8 cellular contexts compared by ENCODE assay signal in the genomic region with DNA sequence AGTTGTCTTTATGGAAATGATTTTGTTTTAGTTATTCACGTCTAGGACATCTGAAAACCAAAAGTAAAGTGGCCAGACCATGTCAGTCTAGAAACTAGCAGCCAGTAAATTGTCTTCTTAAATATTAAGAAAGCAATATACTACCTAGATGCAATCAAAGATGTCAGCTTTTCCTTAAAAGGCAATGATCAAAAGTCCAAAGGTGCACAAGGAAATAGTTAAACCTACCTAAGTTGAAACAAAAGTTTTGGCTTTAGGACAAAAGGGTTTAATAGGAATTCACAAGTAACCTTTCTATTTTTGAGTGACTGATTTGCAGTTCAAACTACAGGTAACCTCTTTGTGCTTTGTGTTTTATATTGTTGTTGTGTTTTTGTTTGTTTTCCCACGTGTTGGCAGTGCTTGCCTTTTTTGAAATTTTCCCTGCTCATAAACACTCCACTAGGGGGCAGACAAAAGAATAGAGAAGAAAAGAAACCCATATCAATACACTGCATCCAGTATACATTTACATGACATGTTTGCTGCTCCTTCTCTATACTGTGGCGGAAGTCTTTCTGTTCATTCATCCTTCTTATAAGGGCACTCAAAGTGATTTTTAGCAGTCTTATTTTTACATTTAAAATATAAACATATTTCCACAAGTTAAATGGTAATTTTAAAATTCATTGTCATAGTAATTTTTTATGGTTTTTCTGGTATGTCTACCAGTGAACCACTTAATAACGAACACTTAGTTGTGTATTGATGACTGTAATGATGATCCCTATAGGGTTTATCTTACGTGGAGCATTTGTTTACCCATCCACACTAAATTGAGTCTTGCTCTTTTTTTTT.
A peak's percentile ranks its signal among the peaks of the same experiment; 100 is the strongest.
DNase-seq lines count a peak whose midpoint lies in the region; ATAC-seq, FAIRE-seq and TF ChIP-seq lines count a peak whose summit lies in the region.

No MANE protein-coding gene starts in this region.

- no peaks in the 10 kb centered on the region for H3K9me2 ChIP-seq in GM23248 (ENCODE audit: insufficient read depth)

- peaks cover 7% of the 10 kb centered on the region for H3K4me1 Mint-ChIP-seq in activated CD4-positive, alpha-beta T cell treated with anti-CD3 and anti-CD28 coated beads, Interleukin-2, amount 10 ng/mL, durations not matched to agents 24 days and 14 days
- peaks cover 47% of the 10 kb centered on the region for H3K4me1 Mint-ChIP-seq in WTC11

- no peak for FAIRE-seq in HTR-8/SVneo (lab: Jason Lieb, UNC)

- whole genome bisulfite sequencing in GM23248 (ENCODE audit: low coverage in 1 of 2, low lambda C conversion rate in 2 of 2, missing lambda C conversion rate in 2 of 2), 2 experiments = 60 to 68% methylated on average over 5 of the region's 5 CpGs

- ATAC-seq in WTC11 = peak; percentile 64

- H2AFZ ChIP-seq in GM23248 = no peak overlapping the region

- H3K27ac ChIP-seq in GM23248 (no peak overlapping the region), tibial artery (peak overlapping the region; percentile 12 to 36)

- peaks cover 4% of the 10 kb centered on the region; the same call in 1 of the 2 replicates for H3K79me2 ChIP-seq in GM23248 (ENCODE audit: insufficient read depth)

- TF ChIP-seq CTCF in WTC11 (IDR thresholded peaks at IDR 0.05) (no peak; the same call in none of the 2 replicates), tibial artery (IDR thresholded peaks at IDR 0.05) (peak; percentile 48 to 57)

- H3K4me3 ChIP-seq in GM23248 (no peak overlapping the region), tibial artery (no peak overlapping the region)

- H3K4me1 ChIP-seq in GM23248 (ENCODE audit: insufficient read depth) (peaks cover 16% of the 10 kb centered on the region), tibial artery (peaks cover 0 to 88% (median 47%) of the 10 kb centered on the region in 4 donors)

- POLR2A ChIA-PET in WTC11 (lab: Charles Lee) = no interaction called here

- no peaks in the 10 kb centered on the region for H4K20me1 ChIP-seq in GM23248 (ENCODE audit: insufficient read depth)

- H3F3A ChIP-seq in GM23248 (ENCODE audit: insufficient read depth) = peaks cover 3% of the 10 kb centered on the region; the same call in 1 of the 2 replicates

- intact Hi-C loops in activated CD4-positive, alpha-beta T cell treated with anti-CD3 and anti-CD28 coated beads, Interleukin-2, amount 10 ng/mL, durations not matched to agents 24 days and 14 days (cut with micrococcal nuclease) = loop anchor here (2.0 to 10.0 kb wide), 3 partner anchors 42 to 83 kb away; a partner anchor contains a TSS
- intact Hi-C loops in tibial artery (cut with DNase I; ENCODE audit: low total_unique reads) = loop anchor here (5.0 kb wide), 1 partner anchor 62 kb away; a partner anchor contains a TSS

- no peak overlapping the region for H3K9ac ChIP-seq in GM23248

- no peaks in the 10 kb centered on the region for H3K36me3 Mint-ChIP-seq in activated CD4-positive, alpha-beta T cell treated with anti-CD3 and anti-CD28 coated beads, Interleukin-2, amount 10 ng/mL, durations not matched to agents 24 days and 14 days (ENCODE audit: low read depth)
- no peaks in the 10 kb centered on the region for H3K36me3 Mint-ChIP-seq in WTC11

- H3K4me3 Mint-ChIP-seq in activated CD4-positive, alpha-beta T cell treated with anti-CD3 and anti-CD28 coated beads, Interleukin-2, amount 10 ng/mL, durations not matched to agents 24 days and 14 days = no peak overlapping the region
- H3K4me3 Mint-ChIP-seq in WTC11 = no peak overlapping the region

- H3K27ac Mint-ChIP-seq in activated CD4-positive, alpha-beta T cell treated with anti-CD3 and anti-CD28 coated beads, Interleukin-2, amount 10 ng/mL, durations not matched to agents 24 days and 14 days = no peak overlapping the region
- no peak overlapping the region for H3K27ac Mint-ChIP-seq in WTC11

- H3K9me3 ChIP-seq in GM23248 (ENCODE audit: low read depth) = no peaks in the 10 kb centered on the region
- H3K9me3 ChIP-seq in tibial artery = no peaks in the 10 kb centered on the region

- in situ Hi-C loops in GM23248 (cut with MboI) = no loop called here

- no peak overlapping the region for H3K4me2 ChIP-seq in GM23248 (ENCODE audit: unreplicated experiment)

- H3K27me3 Mint-ChIP-seq in activated CD4-positive, alpha-beta T cell treated with anti-CD3 and anti-CD28 coated beads, Interleukin-2, amount 10 ng/mL, durations not matched to agents 24 days and 14 days = peaks cover 19% of the 10 kb centered on the region
- no peaks in the 10 kb centered on the region for H3K27me3 Mint-ChIP-seq in WTC11 (ENCODE audit: low read depth)

- H3K9me3 Mint-ChIP-seq in activated CD4-positive, alpha-beta T cell treated with anti-CD3 and anti-CD28 coated beads, Interleukin-2, amount 10 ng/mL, durations not matched to agents 24 days and 14 days = no peaks in the 10 kb centered on the region
- no peaks in the 10 kb centered on the region for H3K9me3 Mint-ChIP-seq in WTC11

- H3K27me3 ChIP-seq in GM23248 (replicated peaks; ENCODE audit: insufficient read depth) = no peaks in the 10 kb centered on the region
- H3K27me3 ChIP-seq in tibial artery = no peaks in the 10 kb centered on the region

- peak; percentile 70 for DNase-seq in activated CD4-positive, alpha-beta T cell treated with anti-CD3 and anti-CD28 coated beads, Interleukin-2, amount 10 ng/mL, durations not matched to agents 24 days and 14 days
- no peak for DNase-seq in activated CD4-positive, alpha-beta T cell treated with anti-CD3 and anti-CD28 coated beads for 4 hours
- peak; percentile 67 for DNase-seq in GM23248
- DNase-seq in NCI-H1417 (lab: John Stamatoyannopoulos, UW) = peak; percentile 22 to 68 (median 22)
- DNase-seq in WTC11 (ENCODE audit: low spot score) = no peak
- DNase-seq in inferior parietal cortex (ENCODE audit: extremely low spot score) = peak; percentile 84
- DNase-seq in tibial artery = no peak
- DNase-seq in HTR-8/SVneo (ENCODE audit: insufficient read length, low spot score) = no peak

- CTCF ChIA-PET in WTC11 (lab: Charles Lee) = interaction anchor here (0.8 to 1.1 kb wide), 3 partner anchors 8 to 111 kb away, joined by 3 read pairs; no protein-coding TSS in a partner anchor

- H3K36me3 ChIP-seq in GM23248 (ENCODE audit: low read depth) = no peaks in the 10 kb centered on the region
- H3K36me3 ChIP-seq in tibial artery = no peaks in the 10 kb centered on the region

TF ChIP-seq in WTC11, 78 proteins besides CTCF, POLR2A, EP300 and RAD21:
- no peak for TF ChIP-seq SOX15 (CRISPR knock-in tag; IDR thresholded peaks at IDR 0.05)
- TF ChIP-seq NFATC4 (CRISPR knock-in tag; IDR thresholded peaks at IDR 0.05) = no peak
- TF ChIP-seq CREB1 (CRISPR knock-in tag; IDR thresholded peaks at IDR 0.05) = no peak
- TF ChIP-seq ZNF317 (CRISPR knock-in tag; IDR thresholded peaks at IDR 0.05; ENCODE audit: borderline replicate concordance, low read depth) = no peak
- TF ChIP-seq, protein P1, sequence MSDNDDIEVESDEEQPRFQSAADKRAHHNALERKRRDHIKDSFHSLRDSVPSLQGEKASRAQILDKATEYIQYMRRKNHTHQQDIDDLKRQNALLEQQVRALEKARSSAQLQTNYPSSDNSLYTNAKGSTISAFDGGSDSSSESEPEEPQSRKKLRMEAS (CRISPR knock-in tag; IDR thresholded peaks at IDR 0.05) = no peak
- TF ChIP-seq RELA (CRISPR knock-in tag; IDR thresholded peaks at IDR 0.05; ENCODE audit: borderline replicate concordance) = no peak
- no peak for TF ChIP-seq JAZF1 (CRISPR knock-in tag; IDR thresholded peaks at IDR 0.05)

Comparison
In these comparisons a context has a peak if more than half of its experiments do, and no peak if none do; other contexts are left out.
1. DNase-seq: peak in activated CD4-positive, alpha-beta T cell treated with anti-CD3 and anti-CD28 coated beads, Interleukin-2, amount 10 ng/mL, durations not matched to agents 24 days and 14 days (single experiment), GM23248 (single experiment), NCI-H1417 (3 of 3) and inferior parietal cortex (single experiment); none in activated CD4-positive, alpha-beta T cell treated with anti-CD3 and anti-CD28 coated beads for 4 hours (0 of 2), WTC11 (single experiment), tibial artery (0 of 2) and HTR-8/SVneo (single experiment).